19 cellular contexts compared by ENCODE assay signal in genomic region chr4:84647307-84647884, GRCh38.
DNase-seq lines count a peak whose midpoint lies in the region; ATAC-seq, FAIRE-seq and TF ChIP-seq lines count a peak whose summit lies in the region.
"Had no signal": no experiment of that assay in that cellular context is flagged by ENCODE, and none has a peak within 500 bp of the region (broad histone marks: within the 10 kb centered on the region; RNA-seq: fewer than 3 reads in every experiment).

No MANE protein-coding gene starts in this region.

- BruUV-seq in PC-9 (replicated peaks; lab: Mats Ljungman, UMichigan): no TSS peak

- CTCF ChIA-PET in PC-9 (lab: Charles Lee): no interaction called here

- no peaks in the 10 kb centered on the region for H3K9me2 ChIP-seq in PC-9 (ENCODE audit: insufficient read depth)

- no peak overlapping the region for H3K4me2 ChIP-seq in PC-9
- H3K4me2 ChIP-seq: BLaER1 treated with 17β-estradiol and CSF1 and Interleukin-3, amounts not matched to agents 10 nM and 100 nM had no signal

- in situ Hi-C loops in G401 (cut with HindIII; ENCODE audit: low sequenced_read_pairs): no loop called here

- H3K36me3 ChIP-seq in right lobe of liver (no peaks in the 10 kb centered on the region), PC-9 (ENCODE audit: low read depth) (peaks cover 10% of the 10 kb centered on the region; the same call in 1 of the 2 replicates)
- H3K36me3 ChIP-seq: BLaER1 treated with 17β-estradiol and CSF1 and Interleukin-3, amounts not matched to agents 10 nM and 100 nM; brain microvascular endothelial cell; gastrocnemius medialis; thyroid gland had no signal

- no peak for FAIRE-seq in HTR-8/SVneo (lab: Jason Lieb, UNC)

- H3K9me3 ChIP-seq in right lobe of liver: no peaks in the 10 kb centered on the region
- H3K9me3 ChIP-seq in PC-9 (ENCODE audit: insufficient read depth, low read depth): no peaks in the 10 kb centered on the region
- H3K9me3 ChIP-seq: BLaER1 treated with 17β-estradiol and CSF1 and Interleukin-3, amounts not matched to agents 10 nM and 100 nM; gastrocnemius medialis; HAP-1; Peyer's patch; psoas muscle; thyroid gland had no signal

- POLR2A ChIA-PET in PC-9 (lab: Charles Lee; ENCODE audit: unreplicated experiment): no interaction called here

- no peak overlapping the region for H3K4me3 ChIP-seq in choroid plexus epithelial cell (ENCODE audit: low read depth, low read length)
- H3K4me3 ChIP-seq in right lobe of liver: no peak overlapping the region
- H3K4me3 ChIP-seq in PC-9: no peak overlapping the region
- H3K4me3 ChIP-seq: BLaER1 treated with 17β-estradiol and CSF1 and Interleukin-3, amounts not matched to agents 10 nM and 100 nM; gastrocnemius medialis; HAP-1; Peyer's patch; psoas muscle; thyroid gland had no signal

- H3K4me1 ChIP-seq in right lobe of liver: peaks cover 0 to 36% (median 0%) of the 10 kb centered on the region in 4 donors
- no peaks in the 10 kb centered on the region for H3K4me1 ChIP-seq in PC-9 (replicated peaks; ENCODE audit: insufficient read depth)
- H3K4me1 ChIP-seq: gastrocnemius medialis, HAP-1, Peyer's patch, psoas muscle had no signal

- H3K27me3 ChIP-seq in right lobe of liver: no peaks in the 10 kb centered on the region
- no peaks in the 10 kb centered on the region for H3K27me3 ChIP-seq in PC-9 (ENCODE audit: insufficient read depth, low read depth)
- H3K27me3 ChIP-seq: BLaER1 treated with 17β-estradiol and CSF1 and Interleukin-3, amounts not matched to agents 10 nM and 100 nM; brain microvascular endothelial cell; gastrocnemius medialis; Peyer's patch; thyroid gland had no signal

- TF ChIP-seq POLR2A in right lobe of liver (IDR thresholded peaks at IDR 0.05): no peak

- peak overlapping the region in 1 of 3 donors; percentile 42 for H3K27ac ChIP-seq in right lobe of liver
- H3K27ac ChIP-seq in PC-9: no peak overlapping the region
- H3K27ac ChIP-seq: BLaER1 treated with 17β-estradiol and CSF1 and Interleukin-3, amounts not matched to agents 10 nM and 100 nM; brain microvascular endothelial cell; gastrocnemius medialis; Peyer's patch; psoas muscle; thyroid gland had no signal

- ATAC-seq in right lobe of liver (peak; percentile 67 to 86 (median 78)), HG03095 (IDR thresholded peaks at IDR 0.05; ENCODE audit: unreplicated experiment) (no peak)
- ATAC-seq: effector memory CD8-positive, alpha-beta T cell; psoas muscle had no signal

- WGBS in right lobe of liver (ENCODE audit: insufficient coverage, low coverage, low lambda C conversion rate, missing lambda C conversion rate): 20% methylated on average over 2 of the region's 2 CpGs

- TF ChIP-seq CTCF in choroid plexus epithelial cell (conservative IDR thresholded peaks at IDR 0.05; ENCODE audit: low read depth, low read length): no peak
- no peak for TF ChIP-seq CTCF in right lobe of liver (IDR thresholded peaks at IDR 0.05)
- TF ChIP-seq CTCF in PC-9 (conservative IDR thresholded peaks at IDR 0.05): no peak

- H2AFZ ChIP-seq in PC-9: no peak overlapping the region

- intact Hi-C loops in right lobe of liver (cut with DNase I) (no loop called here), PC-9 (cut with micrococcal nuclease; ENCODE audit: unreplicated experiment) (no loop called here)

- no peaks in the 10 kb centered on the region for H3K79me2 ChIP-seq in PC-9 (ENCODE audit: low read depth)

- H4K20me1 ChIP-seq in PC-9 (ENCODE audit: insufficient read depth): no peaks in the 10 kb centered on the region
- H4K20me1 ChIP-seq: BLaER1 treated with 17β-estradiol and CSF1 and Interleukin-3, amounts not matched to agents 10 nM and 100 nM had no signal

- H3F3A ChIP-seq in PC-9 (ENCODE audit: insufficient read depth, low read depth): peaks cover 2% of the 10 kb centered on the region; the same call in 1 of the 2 replicates

- DNase-seq in G401 (ENCODE audit: low spot score) (peak; percentile 41), NCI-H2227 (lab: John Stamatoyannopoulos, UW; ENCODE audit: unreplicated experiment) (peak; percentile 3), choroid plexus epithelial cell (ENCODE audit: low read depth) (peak; percentile 84), right lobe of liver (peak in 1 of 3 donors; percentile 50), HTR-8/SVneo (ENCODE audit: insufficient read length, low spot score) (no peak), PC-9 (no peak), NCI-H524 treated with DMSO at 0.1 percent for 48 hours (lab: John Stamatoyannopoulos, UW) (no peak)
- DNase-seq: activated B cell treated with CpG ODN at 0.5 μM for 24 hours; activated naive CD4-positive, alpha-beta T cell treated with anti-CD3 and anti-CD28 coated beads for 36 hours; brain microvascular endothelial cell; DND-41; effector memory CD8-positive, alpha-beta T cell; gastrocnemius medialis; Peyer's patch; psoas muscle; thyroid gland had no signal

Comparison
In these comparisons a context has a peak if more than half of its experiments do, and no peak if none do; other contexts are left out.
1. DNase-seq: peak in G401 (single experiment), NCI-H2227 (single experiment) and choroid plexus epithelial cell (single experiment); none in HTR-8/SVneo (single experiment), PC-9 (0 of 2) and NCI-H524 treated with DMSO at 0.1 percent for 48 hours (single experiment).